19 cellular contexts compared by ENCODE assay signal in genomic region chr14:91265404-91265803, GRCh38. TPM values are rescaled to one million over a fixed set of nuclear protein-coding genes. Genes with fewer than 3 reads are reported as not detected.
A peak's percentile ranks its signal among the peaks of the same experiment; 100 is the strongest.
DNase-seq lines count a peak whose midpoint lies in the region; ATAC-seq and TF ChIP-seq lines count a peak whose summit lies in the region.
"Had no signal": no experiment of that assay in that cellular context is flagged by ENCODE, and none has a peak within 500 bp of the region (broad histone marks: within the 10 kb centered on the region; RNA-seq: fewer than 3 reads in every experiment).

No MANE protein-coding gene starts in this region.

- H3K27me3 ChIP-seq in neural progenitor cell (peaks cover 45% of the 10 kb centered on the region), sigmoid colon (no peaks in the 10 kb centered on the region)
- H3K27me3 ChIP-seq: SJCRH30, upper lobe of left lung had no signal

- H3K9me3 Mint-ChIP-seq in T-helper 2 cell treated with Interferon-gamma antibody and Interleukin-4, amounts not matched to agents 5 μg/mL and 100 μg/mL, for 36 hours, result peaks cover 3% of the 10 kb centered on the region
- H3K9me3 Mint-ChIP-seq in T-cell, result no peaks in the 10 kb centered on the region
- H3K9me3 Mint-ChIP-seq in endothelial cell (ENCODE audit: unreplicated experiment), result peaks cover 8% of the 10 kb centered on the region
- H3K9me3 Mint-ChIP-seq in nephron, result no peaks in the 10 kb centered on the region
- no peaks in the 10 kb centered on the region for H3K9me3 Mint-ChIP-seq in neural progenitor cell
- H3K9me3 Mint-ChIP-seq: activated naive CD4-positive, alpha-beta T cell treated with anti-CD3 and anti-CD28 coated beads, Interleukin-2, amount 50 U/mL, for 72 hours had no signal

- H4K20me1 ChIP-seq in neural progenitor cell (ENCODE audit: low read depth), result no peaks in the 10 kb centered on the region

- peaks cover 5% of the 10 kb centered on the region for H3K27me3 Mint-ChIP-seq in T-helper 2 cell treated with Interferon-gamma antibody and Interleukin-4, amounts not matched to agents 5 μg/mL and 100 μg/mL, for 36 hours (ENCODE audit: low read depth)
- no peaks in the 10 kb centered on the region for H3K27me3 Mint-ChIP-seq in T-cell
- peaks cover 17% of the 10 kb centered on the region for H3K27me3 Mint-ChIP-seq in endothelial cell (ENCODE audit: unreplicated experiment)
- peaks cover 51% of the 10 kb centered on the region for H3K27me3 Mint-ChIP-seq in nephron (ENCODE audit: low read depth)
- peaks cover 7% of the 10 kb centered on the region for H3K27me3 Mint-ChIP-seq in neural progenitor cell (ENCODE audit: insufficient read depth, low read depth)

- 76 to 90% methylated on average over 7 of the region's 7 CpGs for WGBS in sigmoid colon, 2 donors

- H3K27ac ChIP-seq in neural progenitor cell (no peak overlapping the region), sigmoid colon (no peak overlapping the region)
- H3K27ac ChIP-seq: neutrophil, SJCRH30 had no signal

- DNase-seq in T-helper 2 cell treated with Interferon-gamma antibody and Interleukin-4, amounts not matched to agents 5 μg/mL and 100 μg/mL, for 36 hours (ENCODE audit: low spot score), result no peak
- DNase-seq in T-helper 2 cell (no peak), T-cell (no peak), endothelial cell (ENCODE audit: low spot score) (no peak), neural progenitor cell (ENCODE audit: low spot score) (no peak), sigmoid colon (no peak)
- DNase-seq: 8988T; effector CD8-positive, alpha-beta T cell; EL; foreskin fibroblast; NCI-H1436; SJCRH30; stimulated activated CD4-positive, alpha-beta T cell treated with anti-CD3 and anti-CD28 coated beads, Interleukin-4, amount 100 ng/mL, for 1 hour; upper lobe of left lung had no signal

- H3K36me3 ChIP-seq in neural progenitor cell, result no peaks in the 10 kb centered on the region
- H3K36me3 ChIP-seq in sigmoid colon, result no peaks in the 10 kb centered on the region
- H3K36me3 ChIP-seq: SJCRH30, upper lobe of left lung had no signal

- H3K36me3 Mint-ChIP-seq in T-helper 2 cell treated with Interferon-gamma antibody and Interleukin-4, amounts not matched to agents 5 μg/mL and 100 μg/mL, for 36 hours (ENCODE audit: low read depth), result peaks cover 33% of the 10 kb centered on the region
- H3K36me3 Mint-ChIP-seq in T-cell, result peaks cover 18% of the 10 kb centered on the region
- peaks cover 18% of the 10 kb centered on the region for H3K36me3 Mint-ChIP-seq in endothelial cell (ENCODE audit: low read depth, unreplicated experiment)
- H3K36me3 Mint-ChIP-seq in nephron (ENCODE audit: low read depth), result peaks cover 5% of the 10 kb centered on the region
- H3K36me3 Mint-ChIP-seq in neural progenitor cell, result no peaks in the 10 kb centered on the region

- ATAC-seq in T-cell (replicated peaks in 1 of 4) (no peak), GM18517 (IDR thresholded peaks at IDR 0.05; ENCODE audit: unreplicated experiment) (no peak)
- ATAC-seq: activated naive CD4-positive, alpha-beta T cell treated with anti-CD3 and anti-CD28 coated beads, Interleukin-2, amount 50 U/mL, for 72 hours had no signal

- no peak overlapping the region for H2AFZ ChIP-seq in neural progenitor cell (replicated peaks)

- H3K9me3 ChIP-seq in neural progenitor cell (ENCODE audit: low read depth), result no peaks in the 10 kb centered on the region
- no peaks in the 10 kb centered on the region for H3K9me3 ChIP-seq in sigmoid colon
- H3K9me3 ChIP-seq: neutrophil, SJCRH30, upper lobe of left lung had no signal

- no peaks in the 10 kb centered on the region for H3K79me2 ChIP-seq in neural progenitor cell (ENCODE audit: low read depth)

- no peak for TF ChIP-seq POLR2A in sigmoid colon (IDR thresholded peaks at IDR 0.05)

- intact Hi-C loops in sigmoid colon (cut with DNase I), result no loop called here

- no peak overlapping the region for H3K27ac Mint-ChIP-seq in T-helper 2 cell treated with Interferon-gamma antibody and Interleukin-4, amounts not matched to agents 5 μg/mL and 100 μg/mL, for 36 hours
- H3K27ac Mint-ChIP-seq in T-cell (peak overlapping the region; percentile 39 to 68), endothelial cell (ENCODE audit: unreplicated experiment) (no peak overlapping the region), nephron (peak overlapping the region in 1 of 3 experiments; percentile 46), neural progenitor cell (no peak overlapping the region)

- TF ChIP-seq CTCF in endothelial cell (IDR thresholded peaks at IDR 0.05; ENCODE audit: unreplicated experiment), result no peak
- TF ChIP-seq CTCF in nephron (IDR thresholded peaks at IDR 0.05; ENCODE audit: unreplicated experiment in 3 of 3), result no peak
- no peak for TF ChIP-seq CTCF in neural progenitor cell (IDR thresholded peaks at IDR 0.05)
- no peak for TF ChIP-seq CTCF in sigmoid colon (IDR thresholded peaks at IDR 0.05)

- H3K4me1 ChIP-seq in neural progenitor cell, result peaks cover 3% of the 10 kb centered on the region
- H3K4me1 ChIP-seq in sigmoid colon, result peaks cover 0 to 28% (median 24%) of the 10 kb centered on the region in 4 donors

- POLR2A ChIA-PET in T-cell (lab: Charles Lee), result no interaction called here

- CTCF ChIA-PET in T-cell (lab: Charles Lee), result no interaction called here

- TF ChIP-seq EP300 in sigmoid colon (IDR thresholded peaks at IDR 0.05), result no peak

- H3K4me2 ChIP-seq in neural progenitor cell, result no peak overlapping the region

- H3F3A ChIP-seq in neural progenitor cell (ENCODE audit: low read depth), result peaks cover 10% of the 10 kb centered on the region

- no peak overlapping the region for H3K9ac ChIP-seq in neural progenitor cell

- H3K4me1 Mint-ChIP-seq in T-helper 2 cell treated with Interferon-gamma antibody and Interleukin-4, amounts not matched to agents 5 μg/mL and 100 μg/mL, for 36 hours (ENCODE audit: low read depth), result peaks cover 47% of the 10 kb centered on the region
- H3K4me1 Mint-ChIP-seq in T-cell, result peaks cover 40 to 55% (median 53%) of the 10 kb centered on the region in 3 donors
- H3K4me1 Mint-ChIP-seq in endothelial cell (ENCODE audit: unreplicated experiment), result peaks cover 19% of the 10 kb centered on the region
- H3K4me1 Mint-ChIP-seq in nephron, result peaks cover 30% of the 10 kb centered on the region
- peaks cover 20% of the 10 kb centered on the region for H3K4me1 Mint-ChIP-seq in neural progenitor cell

- no peak overlapping the region for H3K4me3 ChIP-seq in neural progenitor cell
- no peak overlapping the region for H3K4me3 ChIP-seq in sigmoid colon
- H3K4me3 ChIP-seq: SJCRH30 had no signal

- H3K4me3 Mint-ChIP-seq in T-helper 2 cell treated with Interferon-gamma antibody and Interleukin-4, amounts not matched to agents 5 μg/mL and 100 μg/mL, for 36 hours, result peak overlapping the region; percentile 55
- H3K4me3 Mint-ChIP-seq in T-cell (peak overlapping the region; percentile 47 to 69 (median 57)), endothelial cell (ENCODE audit: unreplicated experiment) (peak overlapping the region; percentile 77), nephron (peak overlapping the region; percentile 67 to 79 (median 70)), neural progenitor cell (no peak overlapping the region)

RNA-seq across cellular contexts. Expression of gene GPR68, which starts 20.9 kb away (rescaled TPM):
- 10 to 100 TPM in 3 of 5 donors, 1 to 10 TPM in 2; 3.0 to 16.4 (median 10.0) TPM for total RNA-seq in T-cell
- 5.4 TPM for total RNA-seq in endothelial cell (ENCODE audit: unreplicated experiment)
- total RNA-seq in neural progenitor cell (ENCODE audit: low replicate concordance), result 0.84 TPM in 1 of 2 replicates, not detected in the other
- 1 to 10 TPM in 2 of 4 donors, under 1 TPM in 2; 0.66 to 1.7 (median 1.2) TPM for total RNA-seq in sigmoid colon
- 1 to 10 TPM in 1 of 3 donors, under 1 TPM in 1, not detected in 1; 0.46 to 1.4 TPM for polyA plus RNA-seq in sigmoid colon
- total RNA-seq: NCI-H460, SJCRH30 had no signal

Comparison
In these comparisons a context has a peak if more than half of its experiments do, and no peak if none do; other contexts are left out.
1. H3K27ac Mint-ChIP-seq: peak in T-cell (2 of 2); none in T-helper 2 cell treated with Interferon-gamma antibody and Interleukin-4, amounts not matched to agents 5 μg/mL and 100 μg/mL, for 36 hours (single experiment), endothelial cell (single experiment) and neural progenitor cell (single experiment).